9 cellular contexts compared by ENCODE assay signal in genomic region chr11:96339704-96340554, GRCh38.
DNase-seq lines count a peak whose midpoint lies in the region; ATAC-seq and TF ChIP-seq lines count a peak whose summit lies in the region.
"Had no signal": no experiment of that assay in that cellular context is flagged by ENCODE, and none has a peak within 500 bp of the region (broad histone marks: within the 10 kb centered on the region; RNA-seq: fewer than 3 reads in every experiment).

No MANE protein-coding gene starts in this region.

- H2AFZ ChIP-seq in KMS-11 (ENCODE audit: low read depth): peak overlapping the region; percentile 41; the same call in 1 of the 2 replicates

- peak overlapping the region; percentile 93 to 97 for H3K27ac Mint-ChIP-seq in stimulated activated naive CD8-positive, alpha-beta T cell treated with anti-CD3 and anti-CD28 coated beads, Interleukin-15, amount 100 ng/mL, for 72 hours

- no peak overlapping the region for H3K4me3 ChIP-seq in KMS-11 (IDR thresholded peaks at IDR 0.05; ENCODE audit: insufficient read depth, low read depth, low read length)
- peak overlapping the region; percentile 99 for H3K4me3 ChIP-seq in adipocyte (ENCODE audit: low read length)

- H3K36me3 ChIP-seq in KMS-11 (ENCODE audit: insufficient read depth): no peaks in the 10 kb centered on the region
- H3K36me3 ChIP-seq in adipocyte (ENCODE audit: control insufficient read depth, insufficient read depth, low read length, severe bottlenecking): peaks cover 6% of the 10 kb centered on the region

- no peaks in the 10 kb centered on the region for H4K20me1 ChIP-seq in KMS-11 (ENCODE audit: insufficient read depth)

- no peak for ATAC-seq in stimulated activated naive CD8-positive, alpha-beta T cell treated with anti-CD3 and anti-CD28 coated beads, Interleukin-15, amount 100 ng/mL, for 72 hours

- no peaks in the 10 kb centered on the region for H3K9me3 ChIP-seq in adipocyte (ENCODE audit: control insufficient read depth, low read length)

- no peak for TF ChIP-seq CTCF in KMS-11 (conservative IDR thresholded peaks at IDR 0.05; ENCODE audit: low read depth, low read length)

- peaks cover 52% of the 10 kb centered on the region for H3K4me1 ChIP-seq in KMS-11 (ENCODE audit: low read depth, poor library complexity, severe bottlenecking)
- H3K4me1 ChIP-seq in adipocyte (ENCODE audit: control insufficient read depth, insufficient read depth, low read length): peaks cover 55% of the 10 kb centered on the region

- H3K27me3 Mint-ChIP-seq in stimulated activated naive CD8-positive, alpha-beta T cell treated with anti-CD3 and anti-CD28 coated beads, Interleukin-15, amount 100 ng/mL, for 72 hours: no peaks in the 10 kb centered on the region

- H3K4me3 Mint-ChIP-seq in stimulated activated naive CD8-positive, alpha-beta T cell treated with anti-CD3 and anti-CD28 coated beads, Interleukin-15, amount 100 ng/mL, for 72 hours: peak overlapping the region; percentile 93 to 99

- no peaks in the 10 kb centered on the region for H3K79me2 ChIP-seq in KMS-11 (ENCODE audit: insufficient read depth, low read depth)

- H3K27me3 ChIP-seq in KMS-11 (ENCODE audit: insufficient read depth, low read depth) (no peaks in the 10 kb centered on the region), adipocyte (replicated peaks; ENCODE audit: control insufficient read depth, insufficient read depth, low read length) (no peaks in the 10 kb centered on the region)

- H3K9ac ChIP-seq in KMS-11: no peak overlapping the region
- H3K9ac ChIP-seq in adipocyte (ENCODE audit: low read length): peak overlapping the region; percentile 98

- DNase-seq in adipocyte (ENCODE audit: low read depth) (no peak), left kidney (ENCODE audit: low read depth, low spot score) (peak; percentile 27), NCI-H774 (lab: John Stamatoyannopoulos, UW) (no peak), GM19238 (ENCODE audit: insufficient read length, low spot score) (no peak), NCI-H1092 (lab: John Stamatoyannopoulos, UW) (no peak), NCI-H524 (lab: John Stamatoyannopoulos, UW) (no peak)
- DNase-seq in stimulated activated naive CD8-positive, alpha-beta T cell treated with anti-CD3 and anti-CD28 coated beads, Interleukin-15, amount 100 ng/mL, for 72 hours: peak in 1 of 2 donors; percentile 18
- DNase-seq: stimulated activated CD4-positive, alpha-beta T cell treated with anti-CD3 and anti-CD28 coated beads, Interleukin-2, amount 100 ng/mL, for 48 hours had no signal

- peak overlapping the region; percentile 64; the same call in 1 of the 2 replicates for H3K27ac ChIP-seq in KMS-11

- H3K4me1 Mint-ChIP-seq in stimulated activated naive CD8-positive, alpha-beta T cell treated with anti-CD3 and anti-CD28 coated beads, Interleukin-15, amount 100 ng/mL, for 72 hours: peaks cover 68% of the 10 kb centered on the region

- no peaks in the 10 kb centered on the region for H3K9me3 Mint-ChIP-seq in stimulated activated naive CD8-positive, alpha-beta T cell treated with anti-CD3 and anti-CD28 coated beads, Interleukin-15, amount 100 ng/mL, for 72 hours

- H3K4me2 ChIP-seq in KMS-11: peak overlapping the region; percentile 74
